In the genomic region with DNA sequence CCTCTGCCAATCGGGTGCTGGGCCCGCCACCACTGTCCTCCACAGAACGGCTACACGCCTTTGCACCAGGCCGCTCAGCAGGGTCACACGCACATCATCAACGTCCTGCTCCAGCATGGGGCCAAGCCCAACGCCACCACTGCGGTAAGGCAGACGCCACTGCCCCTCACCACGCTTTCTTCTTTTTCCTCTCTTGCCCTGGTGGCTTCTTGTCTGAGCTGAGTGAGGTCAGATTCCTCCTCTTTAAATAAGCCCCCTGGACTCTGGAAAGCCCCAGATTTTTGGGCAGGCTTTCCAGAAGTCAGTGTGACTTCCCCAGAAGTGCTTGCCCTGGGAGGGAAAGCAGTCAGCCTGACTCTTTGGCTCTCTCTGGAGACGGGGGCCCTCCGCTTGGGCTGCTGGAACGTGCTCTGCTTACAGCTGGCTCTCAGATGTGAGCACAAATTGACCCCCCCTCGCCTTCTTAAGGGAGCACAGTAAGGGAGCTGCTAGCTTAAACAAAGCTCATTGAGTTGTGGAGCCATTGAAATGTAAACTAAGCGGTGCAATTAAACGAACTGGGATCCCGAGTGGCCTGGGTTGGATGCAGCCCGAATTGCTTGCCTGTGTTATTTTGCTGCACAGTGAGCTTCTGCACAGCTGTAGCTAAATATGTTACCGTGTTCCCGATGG, we compare ENCODE assay signal across 9 cellular contexts.
DNase-seq lines count a peak whose midpoint lies in the region; ATAC-seq and TF ChIP-seq lines count a peak whose summit lies in the region.
"Had no signal": no experiment of that assay in that cellular context is flagged by ENCODE, and none has a peak within 500 bp of the region (broad histone marks: within the 10 kb centered on the region; RNA-seq: fewer than 3 reads in every experiment).

No MANE protein-coding gene starts in this region.

- H3K4me3 ChIP-seq in fibroblast of lung (replicated peaks in 1 of 4; ENCODE audit: control extremely low read depth in 1 of 4, insufficient read depth in 1 of 4, low read depth in 3 of 4, low read length in 4 of 4) (peak overlapping the region in 3 of 4 experiments; percentile 39 to 55 (median 42)), mucosa of rectum (ENCODE audit: low read length in 2 of 2) (peak overlapping the region in 1 of 2 donors; percentile 63), transverse colon (peak overlapping the region in 1 of 4 donors; percentile 3)

- H3K4me2 ChIP-seq in fibroblast of lung (ENCODE audit: extremely low read depth, insufficient read depth, low read length): peak overlapping the region; percentile 97

- H3K4me1 ChIP-seq in fibroblast of lung (ENCODE audit: control insufficient read depth, extremely low read depth, insufficient read depth, low read length): peaks cover 10% of the 10 kb centered on the region
- H3K4me1 ChIP-seq in mucosa of rectum (ENCODE audit: control insufficient read depth in 2 of 2, insufficient read depth in 2 of 2, low read length in 2 of 2): no peaks in the 10 kb centered on the region
- H3K4me1 ChIP-seq in transverse colon: peaks cover 0 to 15% (median 0%) of the 10 kb centered on the region in 4 donors

- TF ChIP-seq POLR2A in transverse colon (IDR thresholded peaks at IDR 0.05): no peak

- H2AFZ ChIP-seq in fibroblast of lung (ENCODE audit: low read length): peak overlapping the region; percentile 95

- no peaks in the 10 kb centered on the region for H4K20me1 ChIP-seq in fibroblast of lung (ENCODE audit: control insufficient read depth, extremely low read depth, insufficient read depth, low read length)

- ATAC-seq in GM18517 (IDR thresholded peaks at IDR 0.05; ENCODE audit: unreplicated experiment): no peak
- ATAC-seq in HG03045 (IDR thresholded peaks at IDR 0.05; ENCODE audit: unreplicated experiment): no peak
- ATAC-seq: activated naive CD8-positive, alpha-beta T cell treated with anti-CD3 and anti-CD28 coated beads, Interleukin-2, amount 50 U/mL, for 24 hours had no signal

- H3K9me3 ChIP-seq in fibroblast of lung (ENCODE audit: control insufficient read depth, insufficient read depth, low read depth, low read length) (no peaks in the 10 kb centered on the region), mucosa of rectum (ENCODE audit: control insufficient read depth in 2 of 2, low read length in 2 of 2) (no peaks in the 10 kb centered on the region), transverse colon (no peaks in the 10 kb centered on the region)

- H3K36me3 ChIP-seq in fibroblast of lung (ENCODE audit: control insufficient read depth, insufficient read depth, low read length) (no peaks in the 10 kb centered on the region), mucosa of rectum (ENCODE audit: control insufficient read depth in 2 of 2, insufficient read depth in 2 of 2, low read length in 2 of 2) (no peaks in the 10 kb centered on the region), transverse colon (no peaks in the 10 kb centered on the region)

- in situ Hi-C loops in transverse colon (cut with MboI; ENCODE audit: low pct_ligation_motif_present in 1 of 4, low pct_unique_long_range_greater_than_20kb in 1 of 4, low sequenced_read_pairs in 3 of 4): no loop called here

- no peak for TF ChIP-seq EP300 in transverse colon (IDR thresholded peaks at IDR 0.05; ENCODE audit: low read depth)

- DNase-seq in NCI-H524 (lab: John Stamatoyannopoulos, UW): peak; percentile 83 to 88
- DNase-seq in fibroblast of lung (ENCODE audit: low read depth in 2 of 2): peak; percentile 30 to 85
- DNase-seq in transverse colon: peak; percentile 19
- no peak for DNase-seq in HT-29 (ENCODE audit: low spot score)
- DNase-seq: activated naive CD8-positive, alpha-beta T cell treated with anti-CD3 and anti-CD28 coated beads, Interleukin-2, amount 50 U/mL, for 24 hours; NCI-H1105 had no signal

- intact Hi-C loops in transverse colon (cut with DNase I; ENCODE audit: low total_unique reads): no loop called here

- no peaks in the 10 kb centered on the region for H3K27me3 ChIP-seq in fibroblast of lung (ENCODE audit: control insufficient read depth, insufficient read depth, low read length)
- H3K27me3 ChIP-seq in mucosa of rectum (ENCODE audit: control insufficient read depth in 2 of 2, insufficient read depth in 2 of 2, low read length in 2 of 2): no peaks in the 10 kb centered on the region
- H3K27me3 ChIP-seq in transverse colon: no peaks in the 10 kb centered on the region

- H3K79me2 ChIP-seq in fibroblast of lung (ENCODE audit: control insufficient read depth, insufficient read depth, low read length): no peaks in the 10 kb centered on the region

- no peak for TF ChIP-seq CTCF in fibroblast of lung (conservative IDR thresholded peaks at IDR 0.05 in 1 of 2, IDR thresholded peaks at IDR 0.05 in 1 of 2; ENCODE audit: low read depth in 1 of 2, low read length in 2 of 2)
- no peak for TF ChIP-seq CTCF in transverse colon (IDR thresholded peaks at IDR 0.05)

- WGBS in transverse colon (ENCODE audit: low coverage in 1 of 2), 2 donors: 65 to 80% methylated on average over 3 to 21 of the region's 21 CpGs

- H3K27ac ChIP-seq in fibroblast of lung (ENCODE audit: insufficient read depth, low read length): peak overlapping the region; percentile 83
- H3K27ac ChIP-seq in mucosa of rectum (ENCODE audit: low read depth in 2 of 2, low read length in 2 of 2): peak overlapping the region; percentile 74
- H3K27ac ChIP-seq in transverse colon: peak overlapping the region; percentile 75 to 81 (median 80)

- H3K9ac ChIP-seq in fibroblast of lung (ENCODE audit: insufficient read depth, low read length) (peak overlapping the region; percentile 36), mucosa of rectum (ENCODE audit: low read depth in 1 of 2, low read length in 2 of 2) (no peak overlapping the region)
